In the genomic region with DNA sequence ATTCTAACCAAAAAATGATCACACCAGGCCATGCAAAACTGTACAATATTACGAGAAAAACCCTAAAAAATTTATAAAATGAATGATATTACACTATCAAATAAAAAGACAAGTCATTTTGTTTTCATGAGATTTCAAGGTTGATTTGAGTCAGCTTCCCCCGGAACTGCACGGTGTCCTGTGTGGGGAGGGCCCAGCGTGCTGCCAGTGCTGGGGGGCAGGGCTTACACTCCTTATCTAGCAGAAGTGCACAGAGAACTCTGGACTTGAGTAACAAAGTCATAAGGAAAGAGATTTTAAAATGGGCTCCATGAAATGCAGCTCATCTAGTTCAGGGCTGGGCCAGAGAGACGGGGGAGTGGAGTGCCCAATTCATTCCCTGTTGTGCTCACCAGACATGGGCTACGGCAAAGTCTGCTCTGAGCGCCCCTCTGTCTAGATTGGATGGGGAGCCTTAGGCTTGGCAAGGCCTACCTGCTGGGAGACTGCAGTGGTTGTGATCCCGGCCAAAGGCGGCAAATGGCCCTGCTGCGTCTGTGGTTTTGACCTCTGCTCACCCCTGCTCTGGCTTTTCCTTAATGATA, we compare ENCODE assay signal across 9 cellular contexts. TPM values are rescaled to one million over a fixed set of nuclear protein-coding genes. Genes with fewer than 3 reads are reported as not detected.
DNase-seq lines count a peak whose midpoint lies in the region; ATAC-seq, FAIRE-seq and TF ChIP-seq lines count a peak whose summit lies in the region.
"Had no signal": no experiment of that assay in that cellular context is flagged by ENCODE, and none has a peak within 500 bp of the region (broad histone marks: within the 10 kb centered on the region; RNA-seq: fewer than 3 reads in every experiment).

No MANE protein-coding gene starts in this region.

- DNase-seq in activated T-cell treated with anti-CD3 and anti-CD28 coated beads, Interleukin-2, amount 50 U/mL, for 1 hour = peak; percentile 36
- peak; percentile 47 for DNase-seq in kidney
- peak; percentile 24 for DNase-seq in stimulated activated CD8-positive, alpha-beta memory T cell treated with anti-CD3 and anti-CD28 coated beads, Interleukin-7, amount 100 ng/mL, for 24 hours (ENCODE audit: low read depth)
- no peak for DNase-seq in HFFc6
- DNase-seq in KG1 (lab: John Stamatoyannopoulos, UW) = no peak
- no peak for DNase-seq in SJCRH30

- peaks cover 32% of the 10 kb centered on the region for H3K36me3 Mint-ChIP-seq in HFFc6 (ENCODE audit: low read depth)

- H3K4me1 ChIP-seq in kidney (ENCODE audit: control insufficient read depth in 1 of 2, insufficient read depth in 1 of 2, low read depth in 1 of 2, low read length in 2 of 2) = peaks cover 8 to 31% of the 10 kb centered on the region in 2 donors
- H3K4me1 ChIP-seq in SJCRH30 = no peaks in the 10 kb centered on the region

- H3K4me3 ChIP-seq in kidney (ENCODE audit: low read length in 2 of 2) (no peak overlapping the region), SJCRH30 (no peak overlapping the region)

- no peak overlapping the region for H3K4me3 Mint-ChIP-seq in HFFc6

- intact Hi-C loops in kidney (cut with DNase I) = no loop called here

- peak; percentile 81 for ATAC-seq in GM18498 (IDR thresholded peaks at IDR 0.05; ENCODE audit: unreplicated experiment)
- peak; percentile 54 for ATAC-seq in HG03196 (IDR thresholded peaks at IDR 0.05; ENCODE audit: unreplicated experiment)

- H3K9ac ChIP-seq in kidney (ENCODE audit: low read length in 2 of 2) = no peak overlapping the region

- FAIRE-seq in kidney (lab: Jason Lieb, UNC) = no peak
- FAIRE-seq: TTC549 had no signal

- TF ChIP-seq CTCF in kidney (IDR thresholded peaks at IDR 0.05; ENCODE audit: borderline replicate concordance, extremely low read depth, insufficient read depth) (no peak), HFFc6 (IDR thresholded peaks at IDR 0.05) (no peak)

- H3K27me3 Mint-ChIP-seq in HFFc6 (ENCODE audit: insufficient read depth) = peaks cover 7% of the 10 kb centered on the region

- no peaks in the 10 kb centered on the region for H3K9me3 ChIP-seq in kidney (ENCODE audit: control insufficient read depth in 1 of 2, low read length in 2 of 2)
- H3K9me3 ChIP-seq in SJCRH30 (replicated peaks) = no peaks in the 10 kb centered on the region

- no peaks in the 10 kb centered on the region for H3K9me3 Mint-ChIP-seq in HFFc6

- H3K36me3 ChIP-seq in kidney (ENCODE audit: control insufficient read depth in 1 of 2, insufficient read depth in 2 of 2, low read length in 2 of 2) (peaks cover 9 to 24% of the 10 kb centered on the region in 2 donors), SJCRH30 (peaks cover 19% of the 10 kb centered on the region)

- H3K4me1 Mint-ChIP-seq in HFFc6 (ENCODE audit: low read depth) = no peaks in the 10 kb centered on the region

- no peak overlapping the region for H3K27ac Mint-ChIP-seq in HFFc6

- H3K27ac ChIP-seq in kidney (ENCODE audit: low read depth in 2 of 2, low read length in 2 of 2) (peak overlapping the region; percentile 19 to 34), SJCRH30 (no peak overlapping the region)

- no peaks in the 10 kb centered on the region for H3K27me3 ChIP-seq in SJCRH30

RNA-seq across cellular contexts. Expression of a gene that starts 50.1 kb away (rescaled TPM):
- total RNA-seq in kidney = 29.4 TPM
- 44.1 TPM for polyA plus RNA-seq in kidney (ENCODE audit: insufficient read depth, low read depth, low replicate concordance)
- total RNA-seq in HFFc6 (2021; fragmentation: NEBNext Ultra II Directional; extraction: Animal tissue kit (Norgen Biotek cat#: 25700)) = 1 to 10 TPM; 4.1 to 8.1 (median 4.9) TPM
- 24.0 and 26.9 TPM in 2 replicates for total RNA-seq in SJCRH30 (2014; rRNA removed; shearing (Covaris generic))

Comparison
In these comparisons a context has a peak if more than half of its experiments do, and no peak if none do; other contexts are left out.
1. DNase-seq: peak in activated T-cell treated with anti-CD3 and anti-CD28 coated beads, Interleukin-2, amount 50 U/mL, for 1 hour (single experiment), kidney (single experiment) and stimulated activated CD8-positive, alpha-beta memory T cell treated with anti-CD3 and anti-CD28 coated beads, Interleukin-7, amount 100 ng/mL, for 24 hours (single experiment); none in HFFc6 (single experiment), KG1 (single experiment) and SJCRH30 (0 of 2).